ENCODE assay signal across 9 cellular contexts in genomic region chr3:139353920-139354556, GRCh38.
A peak's percentile ranks its signal among the peaks of the same experiment; 100 is the strongest.
DNase-seq lines count a peak whose midpoint lies in the region; ATAC-seq lines count a peak whose summit lies in the region.
"Had no signal": no experiment of that assay in that cellular context is flagged by ENCODE, and none has a peak within 500 bp of the region (broad histone marks: within the 10 kb centered on the region; RNA-seq: fewer than 3 reads in every experiment).

No MANE protein-coding gene starts in this region.

- H3K27me3 Mint-ChIP-seq in activated naive CD8-positive, alpha-beta T cell: no peaks in the 10 kb centered on the region
- no peaks in the 10 kb centered on the region for H3K27me3 Mint-ChIP-seq in activated naive CD8-positive, alpha-beta T cell treated with anti-CD3 and anti-CD28 coated beads, Interleukin-2, amount 50 U/mL, for 24 hours
- H3K27me3 Mint-ChIP-seq in activated naive CD4-positive, alpha-beta T cell treated with anti-CD3 and anti-CD28 coated beads, Interleukin-2, amount 10 ng/mL, durations not matched to agents 7 days and 5 days: no peaks in the 10 kb centered on the region

- CTCF ChIA-PET in activated naive CD4-positive, alpha-beta T cell treated with anti-CD3 and anti-CD28 coated beads, Interleukin-2, amount 10 ng/mL, durations not matched to agents 7 days and 5 days (lab: Charles Lee): interaction anchor here (0.9 kb wide), 1 partner anchor 35 kb away, joined by 3 read pairs; the partner anchor contains the start of gene COPB2

- no peak overlapping the region for H3K4me3 Mint-ChIP-seq in activated naive CD8-positive, alpha-beta T cell
- H3K4me3 Mint-ChIP-seq in activated naive CD8-positive, alpha-beta T cell treated with anti-CD3 and anti-CD28 coated beads, Interleukin-2, amount 50 U/mL, for 24 hours: no peak overlapping the region
- H3K4me3 Mint-ChIP-seq in activated naive CD4-positive, alpha-beta T cell treated with anti-CD3 and anti-CD28 coated beads, Interleukin-2, amount 10 ng/mL, durations not matched to agents 7 days and 5 days: no peak overlapping the region

- peak overlapping the region; percentile 43 for H3K27ac Mint-ChIP-seq in activated naive CD8-positive, alpha-beta T cell
- H3K27ac Mint-ChIP-seq in activated naive CD8-positive, alpha-beta T cell treated with anti-CD3 and anti-CD28 coated beads, Interleukin-2, amount 50 U/mL, for 24 hours: no peak overlapping the region
- no peak overlapping the region for H3K27ac Mint-ChIP-seq in activated naive CD4-positive, alpha-beta T cell treated with anti-CD3 and anti-CD28 coated beads, Interleukin-2, amount 10 ng/mL, durations not matched to agents 7 days and 5 days

- no peak for DNase-seq in activated naive CD8-positive, alpha-beta T cell treated with anti-CD3 and anti-CD28 coated beads, Interleukin-2, amount 50 U/mL, for 24 hours
- DNase-seq in NCI-H146 treated with DMSO at 0.1 percent for 48 hours (lab: John Stamatoyannopoulos, UW; ENCODE audit: unreplicated experiment): peak; percentile 45
- DNase-seq in iris pigment epithelial cell (ENCODE audit: low read depth): peak; percentile 74
- DNase-seq in activated naive CD4-positive, alpha-beta T cell treated with anti-CD3 and anti-CD28 coated beads, Interleukin-2, amount 10 ng/mL, durations not matched to agents 7 days and 5 days: no peak
- DNase-seq: upper lobe of left lung had no signal

- H3K9me3 Mint-ChIP-seq in activated naive CD8-positive, alpha-beta T cell (ENCODE audit: low read depth): no peaks in the 10 kb centered on the region
- H3K9me3 Mint-ChIP-seq in activated naive CD8-positive, alpha-beta T cell treated with anti-CD3 and anti-CD28 coated beads, Interleukin-2, amount 50 U/mL, for 24 hours: no peaks in the 10 kb centered on the region
- H3K9me3 Mint-ChIP-seq in activated naive CD4-positive, alpha-beta T cell treated with anti-CD3 and anti-CD28 coated beads, Interleukin-2, amount 10 ng/mL, durations not matched to agents 7 days and 5 days: no peaks in the 10 kb centered on the region

- peaks cover 4% of the 10 kb centered on the region for H3K36me3 Mint-ChIP-seq in activated naive CD8-positive, alpha-beta T cell
- peaks cover 73% of the 10 kb centered on the region for H3K36me3 Mint-ChIP-seq in activated naive CD8-positive, alpha-beta T cell treated with anti-CD3 and anti-CD28 coated beads, Interleukin-2, amount 50 U/mL, for 24 hours (ENCODE audit: low read depth)
- H3K36me3 Mint-ChIP-seq in activated naive CD4-positive, alpha-beta T cell treated with anti-CD3 and anti-CD28 coated beads, Interleukin-2, amount 10 ng/mL, durations not matched to agents 7 days and 5 days: peaks cover 66% of the 10 kb centered on the region

- H3K4me1 Mint-ChIP-seq in activated naive CD8-positive, alpha-beta T cell (ENCODE audit: low read depth): peaks cover 11% of the 10 kb centered on the region
- peaks cover 46% of the 10 kb centered on the region for H3K4me1 Mint-ChIP-seq in activated naive CD8-positive, alpha-beta T cell treated with anti-CD3 and anti-CD28 coated beads, Interleukin-2, amount 50 U/mL, for 24 hours
- H3K4me1 Mint-ChIP-seq in activated naive CD4-positive, alpha-beta T cell treated with anti-CD3 and anti-CD28 coated beads, Interleukin-2, amount 10 ng/mL, durations not matched to agents 7 days and 5 days: peaks cover 6% of the 10 kb centered on the region

- peak overlapping the region; percentile 29 for H3K27ac ChIP-seq in angular gyrus (ENCODE audit: low read depth, low read length)
- H3K27ac ChIP-seq: upper lobe of left lung had no signal

- ATAC-seq in activated naive CD8-positive, alpha-beta T cell treated with anti-CD3 and anti-CD28 coated beads, Interleukin-2, amount 50 U/mL, for 24 hours: no peak
- ATAC-seq in GM21515 (IDR thresholded peaks at IDR 0.05; ENCODE audit: unreplicated experiment) (no peak), GM21367 (IDR thresholded peaks at IDR 0.05; ENCODE audit: unreplicated experiment) (no peak)

Comparison
In these comparisons a context has a peak if more than half of its experiments do, and no peak if none do; other contexts are left out.
1. DNase-seq: peak in NCI-H146 treated with DMSO at 0.1 percent for 48 hours (single experiment) and iris pigment epithelial cell (single experiment); none in activated naive CD8-positive, alpha-beta T cell treated with anti-CD3 and anti-CD28 coated beads, Interleukin-2, amount 50 U/mL, for 24 hours (single experiment) and activated naive CD4-positive, alpha-beta T cell treated with anti-CD3 and anti-CD28 coated beads, Interleukin-2, amount 10 ng/mL, durations not matched to agents 7 days and 5 days (single experiment).